23 cellular contexts compared by ENCODE assay signal in the genomic region with DNA sequence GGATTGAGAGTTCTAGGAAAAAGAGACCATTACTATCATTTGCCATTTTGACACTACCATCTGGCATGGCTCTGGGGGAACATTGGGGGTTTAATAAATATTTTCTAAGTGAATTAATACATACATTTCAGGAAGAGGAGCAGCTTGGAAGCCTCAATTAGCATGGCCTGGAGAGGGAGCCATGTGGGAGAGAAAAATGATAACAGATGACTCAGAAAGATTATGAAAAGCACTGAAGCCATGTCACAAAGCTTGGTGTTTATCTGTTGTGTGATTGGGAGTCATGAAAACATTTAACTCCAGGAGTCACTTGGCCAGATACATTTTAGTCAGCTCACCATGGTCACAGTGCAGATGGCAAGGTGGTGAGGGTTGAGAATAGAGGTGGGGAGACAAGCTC.
A peak's percentile ranks its signal among the peaks of the same experiment; 100 is the strongest.
DNase-seq lines count a peak whose midpoint lies in the region; ATAC-seq and TF ChIP-seq lines count a peak whose summit lies in the region.
"Had no signal": no experiment of that assay in that cellular context is flagged by ENCODE, and none has a peak within 500 bp of the region (broad histone marks: within the 10 kb centered on the region; RNA-seq: fewer than 3 reads in every experiment).

No MANE protein-coding gene starts in this region.

- H3K18ac ChIP-seq in H9 (ENCODE audit: insufficient read length, low read depth, low read length): no peak overlapping the region

- no peak overlapping the region for H3T11ph ChIP-seq in H9 (ENCODE audit: low read length)

- no peak overlapping the region for H2AK5ac ChIP-seq in H9 (ENCODE audit: insufficient read length, low read length)

- no peaks in the 10 kb centered on the region for H3K79me1 ChIP-seq in H9 (ENCODE audit: insufficient read depth, low read depth, low read length, poor library complexity, severe bottlenecking)

- no peaks in the 10 kb centered on the region for H3K23me2 ChIP-seq in H9 (ENCODE audit: insufficient read length, low read depth, low read length, poor library complexity, severe bottlenecking)

- no peak overlapping the region for H2BK5ac ChIP-seq in H9 (ENCODE audit: insufficient read length, low read length)

- peak overlapping the region; percentile 7 for H3K9ac ChIP-seq in H9 (ENCODE audit: extremely low read depth, insufficient read length, low read length)
- H3K9ac ChIP-seq: neural progenitor cell had no signal

- no peak overlapping the region for H4K91ac ChIP-seq in H9 (ENCODE audit: insufficient read length, low read depth, low read length)

- no peak overlapping the region for H2BK12ac ChIP-seq in H9 (ENCODE audit: insufficient read length, low read depth, low read length)

- H2AFZ ChIP-seq in H9 (ENCODE audit: low read length): no peak overlapping the region
- H2AFZ ChIP-seq: neural progenitor cell had no signal

- H3K14ac ChIP-seq in H9 (ENCODE audit: insufficient read depth, low read length): no peak overlapping the region

- no peaks in the 10 kb centered on the region for H3K36me3 ChIP-seq in lower lobe of right lung
- H3K36me3 ChIP-seq: neural progenitor cell, tibial nerve, WERI-Rb-1 had no signal

- no peak overlapping the region for H2BK120ac ChIP-seq in H9 (ENCODE audit: low read depth, low read length, poor library complexity, severe bottlenecking)

- no peak overlapping the region for H3K23ac ChIP-seq in H9 (ENCODE audit: insufficient read length, low read depth, low read length)

- no peaks in the 10 kb centered on the region for H3K27me3 Mint-ChIP-seq in H9 (ENCODE audit: low read depth)

- H3K9me3 ChIP-seq in H9 (ENCODE audit: control insufficient read depth, low read depth, low read length) (no peaks in the 10 kb centered on the region), lower lobe of right lung (no peaks in the 10 kb centered on the region)
- H3K9me3 ChIP-seq: mucosa of descending colon, tibial nerve had no signal

- DNase-seq in H9 (no peak), fibroblast of peridontal ligament (ENCODE audit: extremely low read depth) (peak; percentile 46), lower lobe of right lung (no peak)
- DNase-seq in stimulated activated naive CD8-positive, alpha-beta T cell treated with anti-CD3 and anti-CD28 coated beads, Interleukin-15, Interleukin-2, amounts not matched to agents 100 U/mL and 50 U/mL, for 24 hours: no peak
- no peak for DNase-seq in activated CD4-positive, alpha-beta T cell treated with anti-CD3 and anti-CD28 coated beads, Interleukin-2, amount 50 U/mL, for 4 hours
- DNase-seq: activated CD4-positive, alpha-beta T cell treated with anti-CD3 and anti-CD28 coated beads, Interleukin-2, amount 50 U/mL, for 1 hour; activated CD8-positive, alpha-beta memory T cell treated with anti-CD3 and anti-CD28 coated beads, Interleukin-2, amount 50 U/mL, for 4 hours; activated effector memory CD4-positive, alpha-beta T cell treated with Interleukin-2 at 50 U/mL for 16 hours; activated naive CD8-positive, alpha-beta T cell treated with anti-CD3 and anti-CD28 coated beads, Interleukin-2, amount 50 U/mL, for 24 hours; AML-193; DMS79 treated with DMSO at 0.1 percent for 48 hours; head of caudate nucleus; mucosa of descending colon; NCI-H345; stimulated activated CD4-positive, alpha-beta T cell treated with anti-CD3 and anti-CD28 coated beads, Interleukin-2, amount 100 ng/mL, for 24 hours; stimulated activated naive CD4-positive, alpha-beta T cell; T-helper 2 cell; WERI-Rb-1 had no signal

- H3K27me3 ChIP-seq in H9 (ENCODE audit: insufficient read depth, low read length): no peaks in the 10 kb centered on the region; the same call in 1 of the 2 replicates
- no peaks in the 10 kb centered on the region for H3K27me3 ChIP-seq in lower lobe of right lung (ENCODE audit: low read depth)
- H3K27me3 ChIP-seq: neural progenitor cell, tibial nerve had no signal

- H3K27ac ChIP-seq in H9 (ENCODE audit: insufficient read length, low read depth, low read length) (no peak overlapping the region), lower lobe of right lung (no peak overlapping the region)
- H3K27ac ChIP-seq: neural progenitor cell, tibial nerve, WERI-Rb-1 had no signal

- intact Hi-C loops in lower lobe of right lung (cut with DNase I): no loop called here

- H3K4me1 ChIP-seq in H9 (ENCODE audit: insufficient read depth, low read length) (no peaks in the 10 kb centered on the region), lower lobe of right lung (no peaks in the 10 kb centered on the region)
- H3K4me1 ChIP-seq: neural progenitor cell, tibial nerve had no signal

- no peak overlapping the region for H4K5ac ChIP-seq in H9 (ENCODE audit: insufficient read length, low read depth, low read length)

- ATAC-seq in SK-N-SH treated with all-trans-retinoic acid at 6 μM for 48 hours: peak; percentile 36
- no peak for ATAC-seq in GM18868 (IDR thresholded peaks at IDR 0.05; ENCODE audit: unreplicated experiment)
- no peak for ATAC-seq in stimulated activated naive CD8-positive, alpha-beta T cell treated with anti-CD3 and anti-CD28 coated beads, Interleukin-15, Interleukin-2, amounts not matched to agents 100 U/mL and 50 U/mL, for 24 hours
- ATAC-seq in lower lobe of right lung: no peak
- ATAC-seq: activated naive CD8-positive, alpha-beta T cell treated with anti-CD3 and anti-CD28 coated beads, Interleukin-2, amount 50 U/mL, for 24 hours; mucosa of descending colon had no signal

- H3K56ac ChIP-seq in H9 (ENCODE audit: insufficient read length, low read depth, low read length): no peak overlapping the region

- no peak for TF ChIP-seq CTCF in H9 (conservative IDR thresholded peaks at IDR 0.05)
- no peak for TF ChIP-seq CTCF in lower lobe of right lung (IDR thresholded peaks at IDR 0.05)

- H2BK20ac ChIP-seq in H9 (ENCODE audit: low read depth, low read length, poor library complexity, severe bottlenecking): no peak overlapping the region

- H3K4me3 ChIP-seq in lower lobe of right lung: no peak overlapping the region
- H3K4me3 ChIP-seq: mucosa of descending colon, neural progenitor cell, tibial nerve had no signal

- H4K8ac ChIP-seq in H9 (replicated peaks; ENCODE audit: insufficient read length, low read depth, low read length): no peak overlapping the region

- H3K27ac Mint-ChIP-seq in H9: no peak overlapping the region
- H3K27ac Mint-ChIP-seq: activated naive CD8-positive, alpha-beta T cell treated with anti-CD3 and anti-CD28 coated beads, Interleukin-2, amount 50 U/mL, for 24 hours; neural progenitor cell; progenitor cell of endocrine pancreas had no signal

- H3K79me2 ChIP-seq in H9 (ENCODE audit: insufficient read depth, low read length): no peaks in the 10 kb centered on the region

- no peaks in the 10 kb centered on the region; a peak in 1 of 5 replicates for H3K9me3 Mint-ChIP-seq in H9
- H3K9me3 Mint-ChIP-seq: activated naive CD8-positive, alpha-beta T cell treated with anti-CD3 and anti-CD28 coated beads, Interleukin-2, amount 50 U/mL, for 24 hours had no signal

- H3K4ac ChIP-seq in H9 (ENCODE audit: low read depth, low read length): no peak overlapping the region

- H2BK15ac ChIP-seq in H9 (ENCODE audit: low read depth, low read length): no peak overlapping the region

- no peak overlapping the region for H3K4me3 Mint-ChIP-seq in H9
- H3K4me3 Mint-ChIP-seq: activated naive CD8-positive, alpha-beta T cell treated with anti-CD3 and anti-CD28 coated beads, Interleukin-2, amount 50 U/mL, for 24 hours; neural progenitor cell had no signal

- no peak overlapping the region for H3K4me2 ChIP-seq in H9 (ENCODE audit: insufficient read depth, insufficient read length, low read length)
- H3K4me2 ChIP-seq: neural progenitor cell had no signal

- no peaks in the 10 kb centered on the region for H3K4me1 Mint-ChIP-seq in H9
- H3K4me1 Mint-ChIP-seq: activated naive CD8-positive, alpha-beta T cell treated with anti-CD3 and anti-CD28 coated beads, Interleukin-2, amount 50 U/mL, for 24 hours; neural progenitor cell had no signal

- H3K36me3 Mint-ChIP-seq in H9 (ENCODE audit: insufficient read depth in 1 of 3, low read depth in 3 of 3): no peaks in the 10 kb centered on the region
- H3K36me3 Mint-ChIP-seq: neural progenitor cell had no signal

- H4K20me1 ChIP-seq in H9 (ENCODE audit: control insufficient read depth, insufficient read depth, insufficient read length): no peaks in the 10 kb centered on the region

TF ChIP-seq in SK-N-SH treated with all-trans-retinoic acid at 6 μM for 48 hours, 23 proteins besides CTCF, POLR2A, EP300 and RAD21 (continues in another document):
- TF ChIP-seq, protein P1, sequence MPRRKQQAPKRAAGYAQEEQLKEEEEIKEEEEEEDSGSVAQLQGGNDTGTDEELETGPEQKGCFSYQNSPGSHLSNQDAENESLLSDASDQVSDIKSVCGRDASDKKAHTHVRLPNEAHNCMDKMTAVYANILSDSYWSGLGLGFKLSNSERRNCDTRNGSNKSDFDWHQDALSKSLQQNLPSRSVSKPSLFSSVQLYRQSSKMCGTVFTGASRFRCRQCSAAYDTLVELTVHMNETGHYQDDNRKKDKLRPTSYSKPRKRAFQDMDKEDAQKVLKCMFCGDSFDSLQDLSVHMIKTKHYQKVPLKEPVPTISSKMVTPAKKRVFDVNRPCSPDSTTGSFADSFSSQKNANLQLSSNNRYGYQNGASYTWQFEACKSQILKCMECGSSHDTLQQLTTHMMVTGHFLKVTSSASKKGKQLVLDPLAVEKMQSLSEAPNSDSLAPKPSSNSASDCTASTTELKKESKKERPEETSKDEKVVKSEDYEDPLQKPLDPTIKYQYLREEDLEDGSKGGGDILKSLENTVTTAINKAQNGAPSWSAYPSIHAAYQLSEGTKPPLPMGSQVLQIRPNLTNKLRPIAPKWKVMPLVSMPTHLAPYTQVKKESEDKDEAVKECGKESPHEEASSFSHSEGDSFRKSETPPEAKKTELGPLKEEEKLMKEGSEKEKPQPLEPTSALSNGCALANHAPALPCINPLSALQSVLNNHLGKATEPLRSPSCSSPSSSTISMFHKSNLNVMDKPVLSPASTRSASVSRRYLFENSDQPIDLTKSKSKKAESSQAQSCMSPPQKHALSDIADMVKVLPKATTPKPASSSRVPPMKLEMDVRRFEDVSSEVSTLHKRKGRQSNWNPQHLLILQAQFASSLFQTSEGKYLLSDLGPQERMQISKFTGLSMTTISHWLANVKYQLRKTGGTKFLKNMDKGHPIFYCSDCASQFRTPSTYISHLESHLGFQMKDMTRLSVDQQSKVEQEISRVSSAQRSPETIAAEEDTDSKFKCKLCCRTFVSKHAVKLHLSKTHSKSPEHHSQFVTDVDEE (CRISPR knock-in tag; IDR thresholded peaks at IDR 0.05): 0 out of 2 replicates have a peak, but pooled peaks have one; percentile 34
